Comparison of ENCODE assay signal across 9 cellular contexts in the genomic region with DNA sequence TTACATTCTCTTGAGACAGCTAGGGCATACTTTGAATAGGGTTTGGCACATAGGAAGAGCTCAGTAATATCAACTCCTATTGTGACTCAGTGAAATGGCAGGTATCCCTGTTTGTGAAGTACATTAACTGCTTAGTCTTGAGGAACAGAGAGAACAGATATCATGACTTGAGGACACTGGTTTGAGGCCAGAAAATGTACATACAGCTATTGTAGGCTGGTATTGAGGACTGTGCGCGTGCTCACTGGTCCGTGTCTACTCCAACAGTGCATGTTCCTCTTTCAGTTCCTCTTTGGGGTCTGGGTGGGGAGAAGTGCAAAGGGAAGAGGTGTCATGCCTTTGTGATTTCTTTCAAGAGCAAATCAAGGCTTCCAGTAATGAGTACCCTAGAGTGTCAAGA. TPM values are rescaled to one million over a fixed set of nuclear protein-coding genes. Genes with fewer than 3 reads are reported as not detected.
DNase-seq lines count a peak whose midpoint lies in the region; ATAC-seq and TF ChIP-seq lines count a peak whose summit lies in the region.
"Had no signal": no experiment of that assay in that cellular context is flagged by ENCODE, and none has a peak within 500 bp of the region (broad histone marks: within the 10 kb centered on the region; RNA-seq: fewer than 3 reads in every experiment).

No MANE protein-coding gene starts in this region.

- no peaks in the 10 kb centered on the region for H3K27me3 ChIP-seq in Peyer's patch
- no peaks in the 10 kb centered on the region for H3K27me3 ChIP-seq in muscle layer of duodenum (ENCODE audit: low read depth, low read length)
- no peaks in the 10 kb centered on the region for H3K27me3 ChIP-seq in vagina

- H3K36me3 Mint-ChIP-seq in osteocyte (ENCODE audit: unreplicated experiment): no peaks in the 10 kb centered on the region
- H3K36me3 Mint-ChIP-seq: brain had no signal

- TF ChIP-seq CTCF in Peyer's patch (IDR thresholded peaks at IDR 0.05) (no peak), osteocyte (IDR thresholded peaks at IDR 0.05) (no peak), vagina (IDR thresholded peaks at IDR 0.05) (no peak)

- peaks cover 22% of the 10 kb centered on the region for H3K27me3 Mint-ChIP-seq in osteocyte (ENCODE audit: unreplicated experiment)
- H3K27me3 Mint-ChIP-seq: brain had no signal

- H3K4me3 Mint-ChIP-seq in osteocyte (ENCODE audit: unreplicated experiment): no peak overlapping the region
- H3K4me3 Mint-ChIP-seq: brain had no signal

- H3K27ac Mint-ChIP-seq in osteocyte (ENCODE audit: unreplicated experiment): no peak overlapping the region

- no peaks in the 10 kb centered on the region for H3K9me3 Mint-ChIP-seq in osteocyte (ENCODE audit: unreplicated experiment)

- TF ChIP-seq POLR2A in Peyer's patch (IDR thresholded peaks at IDR 0.05) (no peak), vagina (IDR thresholded peaks at IDR 0.05) (no peak)

- H3K4me1 Mint-ChIP-seq in osteocyte (ENCODE audit: unreplicated experiment): no peaks in the 10 kb centered on the region
- H3K4me1 Mint-ChIP-seq: brain had no signal

- H3K9me3 ChIP-seq in Peyer's patch (peaks cover 0 to 9% (median 0%) of the 10 kb centered on the region in 4 donors), muscle layer of duodenum (ENCODE audit: control insufficient read depth in 1 of 2, low read length in 2 of 2) (peaks cover 2 to 3% of the 10 kb centered on the region in 2 donors), vagina (no peaks in the 10 kb centered on the region)

- H3K36me3 ChIP-seq in Peyer's patch: no peaks in the 10 kb centered on the region
- no peaks in the 10 kb centered on the region for H3K36me3 ChIP-seq in muscle layer of duodenum (ENCODE audit: control insufficient read depth in 1 of 2, insufficient read depth in 2 of 2, low read length in 2 of 2)
- no peaks in the 10 kb centered on the region for H3K36me3 ChIP-seq in vagina

- intact Hi-C loops in vagina (cut with DNase I): no loop called here

- H3K27ac ChIP-seq in Peyer's patch (peak overlapping the region; percentile 25 to 68 (median 58)), muscle layer of duodenum (ENCODE audit: low read length) (peak overlapping the region; percentile 41), vagina (no peak overlapping the region)

- peaks cover 0 to 4% (median 0%) of the 10 kb centered on the region in 4 donors for H3K4me1 ChIP-seq in Peyer's patch
- no peaks in the 10 kb centered on the region for H3K4me1 ChIP-seq in muscle layer of duodenum (ENCODE audit: control insufficient read depth in 1 of 2, insufficient read depth in 2 of 2, low read length in 2 of 2)
- peaks cover 4% of the 10 kb centered on the region for H3K4me1 ChIP-seq in vagina

- peak in 2 of 3 donors; percentile 85 to 87 for DNase-seq in Peyer's patch
- DNase-seq in iPS-NIHi7 (ENCODE audit: extremely low spot score): no peak
- no peak for DNase-seq in NCI-H748 (lab: John Stamatoyannopoulos, UW; ENCODE audit: unreplicated experiment)
- no peak for DNase-seq in osteocyte (ENCODE audit: extremely low spot score, unreplicated experiment)
- no peak for DNase-seq in vagina (ENCODE audit: extremely low spot score in 2 of 2)

- ATAC-seq in GM18873 (IDR thresholded peaks at IDR 0.05; ENCODE audit: low FRiP score, unreplicated experiment): peak; percentile 88
- peak; percentile 80 for ATAC-seq in HG02938 (IDR thresholded peaks at IDR 0.05; ENCODE audit: unreplicated experiment)

- H3K4me3 ChIP-seq in Peyer's patch: no peak overlapping the region
- no peak overlapping the region for H3K4me3 ChIP-seq in muscle layer of duodenum (ENCODE audit: low read depth in 1 of 2, low read length in 2 of 2)
- no peak overlapping the region for H3K4me3 ChIP-seq in vagina

RNA-seq across cellular contexts. Expression of a gene that starts 34.6 kb away (rescaled TPM):
- total RNA-seq in Peyer's patch (10 to 100 TPM; 13.0 to 79.2 (median 19.1) TPM), osteocyte (38.8 and 39.4 TPM in 2 replicates), vagina (22.1 TPM)

Comparison
In these comparisons a context has a peak if more than half of its experiments do, and no peak if none do; other contexts are left out.
1. DNase-seq: peak in Peyer's patch (2 of 3); none in iPS-NIHi7 (single experiment), NCI-H748 (single experiment), osteocyte (single experiment) and vagina (0 of 2).